ENCODE assay signal across 11 cellular contexts in genomic region chr3:119630562-119631329, GRCh38. TPM values are rescaled to one million over a fixed set of nuclear protein-coding genes. Genes with fewer than 3 reads are reported as not detected.
DNase-seq lines count a peak whose midpoint lies in the region; ATAC-seq and TF ChIP-seq lines count a peak whose summit lies in the region.
"Had no signal": no experiment of that assay in that cellular context is flagged by ENCODE, and none has a peak within 500 bp of the region (broad histone marks: within the 10 kb centered on the region; RNA-seq: fewer than 3 reads in every experiment).

No MANE protein-coding gene starts in this region.

- intact Hi-C loops in Right ventricle myocardium superior (cut with DNase I) (no loop called here), cardiac septum (cut with DNase I) (loop anchor here (10.0 kb wide), 1 partner anchor 56 kb away; the partner anchor contains the start of gene ADPRH), uterus (cut with DNase I; ENCODE audit: low total_unique reads) (no loop called here)

- no peak for DNase-seq in Right ventricle myocardium superior
- DNase-seq in cardiac septum (ENCODE audit: low spot score), result no peak
- DNase-seq in choroid plexus epithelial cell (ENCODE audit: low read depth), result peak; percentile 83
- DNase-seq in mesenchymal stem cell, result peak; percentile 71
- DNase-seq in uterus, result peak in 1 of 2 donors; percentile 53
- no peak for DNase-seq in stimulated activated CD4-positive, alpha-beta T cell treated with anti-CD3 and anti-CD28 coated beads, Interleukin-4, amount 100 ng/mL, for 1 hour
- DNase-seq in KBM-7, result no peak
- DNase-seq: activated naive CD8-positive, alpha-beta T cell treated with anti-CD3 and anti-CD28 coated beads, Interleukin-2, amount 10 ng/mL, durations not matched to agents 7 days and 5 days; NCI-H1930 had no signal

- H4K8ac ChIP-seq in mesenchymal stem cell (ENCODE audit: low read length), result no peak overlapping the region

- no peak overlapping the region for H2AFZ ChIP-seq in mesenchymal stem cell (ENCODE audit: low read depth, low read length)

- H3K4me3 ChIP-seq in choroid plexus epithelial cell (ENCODE audit: low read depth, low read length) (no peak overlapping the region), mesenchymal stem cell (ENCODE audit: insufficient read depth in 1 of 2, low read depth in 1 of 2, low read length in 2 of 2) (peak overlapping the region in 1 of 2 experiments; percentile 28), uterus (no peak overlapping the region)

- no peaks in the 10 kb centered on the region for H3K36me3 ChIP-seq in mesenchymal stem cell (ENCODE audit: control insufficient read depth in 1 of 2, insufficient read depth in 2 of 2, low read depth in 1 of 2, low read length in 2 of 2)
- H3K36me3 ChIP-seq in uterus, result no peaks in the 10 kb centered on the region

- no peak for TF ChIP-seq POLR2A in uterus (IDR thresholded peaks at IDR 0.05)

- H2AK5ac ChIP-seq in mesenchymal stem cell (ENCODE audit: low read length, severe bottlenecking), result no peak overlapping the region

- H4K91ac ChIP-seq in mesenchymal stem cell (ENCODE audit: low read length), result no peak overlapping the region

- H3K14ac ChIP-seq in mesenchymal stem cell (ENCODE audit: low read length in 2 of 2), result no peak overlapping the region

- peak overlapping the region in 1 of 2 experiments; percentile 0 for H2BK12ac ChIP-seq in mesenchymal stem cell (ENCODE audit: low read length in 2 of 2)

- H2BK120ac ChIP-seq in mesenchymal stem cell (ENCODE audit: low read depth, low read length), result no peak overlapping the region

- peak overlapping the region; percentile 80 for H3K9ac ChIP-seq in mesenchymal stem cell (ENCODE audit: low read length)

- ATAC-seq in Right ventricle myocardium superior (ENCODE audit: poor library complexity) (peak; percentile 30), GM18498 (IDR thresholded peaks at IDR 0.05; ENCODE audit: unreplicated experiment) (no peak)

- in situ Hi-C loops in KBM-7 (cut with MboI; ENCODE audit: low pct_unique_long_range_greater_than_20kb, low sequenced_read_pairs), result no loop called here

- H2BK5ac ChIP-seq in mesenchymal stem cell (ENCODE audit: low read depth, low read length, poor library complexity, severe bottlenecking), result no peak overlapping the region

- H3K9me3 ChIP-seq in mesenchymal stem cell (ENCODE audit: control insufficient read depth, low read length), result no peaks in the 10 kb centered on the region
- no peaks in the 10 kb centered on the region for H3K9me3 ChIP-seq in uterus

- no peak overlapping the region for H2BK15ac ChIP-seq in mesenchymal stem cell (ENCODE audit: low read depth, poor library complexity, severe bottlenecking)

- H3K79me1 ChIP-seq in mesenchymal stem cell (replicated peaks; ENCODE audit: low read length, poor library complexity, severe bottlenecking), result no peaks in the 10 kb centered on the region

- TF ChIP-seq CTCF in choroid plexus epithelial cell (conservative IDR thresholded peaks at IDR 0.05; ENCODE audit: low read depth, low read length) (no peak), uterus (IDR thresholded peaks at IDR 0.05) (no peak)

- H3K23ac ChIP-seq in mesenchymal stem cell (ENCODE audit: low read length in 2 of 2), result no peak overlapping the region

- H3K4me1 ChIP-seq in mesenchymal stem cell (ENCODE audit: control insufficient read depth, insufficient read depth, low read depth, low read length), result peaks cover 6% of the 10 kb centered on the region
- peaks cover 0 to 14% of the 10 kb centered on the region in 2 donors for H3K4me1 ChIP-seq in uterus

- no peak overlapping the region for H3K4ac ChIP-seq in mesenchymal stem cell (ENCODE audit: low read depth in 1 of 2, low read length in 2 of 2)

- H3K18ac ChIP-seq in mesenchymal stem cell (ENCODE audit: low read depth in 1 of 2, low read length in 2 of 2), result peak overlapping the region in 1 of 2 experiments; percentile 68

- WGBS in mesenchymal stem cell, result 93% methylated on average over 9 of the region's 10 CpGs

- H3K27ac ChIP-seq in mesenchymal stem cell (ENCODE audit: low read length, poor library complexity, severe bottlenecking) (no peak overlapping the region), uterus (peak overlapping the region; percentile 67 to 70)
- H3K27ac ChIP-seq: C4-2B had no signal

- H3K27me3 ChIP-seq in mesenchymal stem cell (ENCODE audit: control insufficient read depth in 1 of 2, insufficient read depth in 1 of 2, low read length in 2 of 2) (no peaks in the 10 kb centered on the region), uterus (no peaks in the 10 kb centered on the region)

- H3K4me2 ChIP-seq in mesenchymal stem cell (ENCODE audit: low read length, poor library complexity, severe bottlenecking), result no peak overlapping the region

RNA-seq across cellular contexts. Expression of gene POPDC2, which starts 29.6 kb away (rescaled TPM):
- 538 TPM for total RNA-seq in Right ventricle myocardium superior
- total RNA-seq in cardiac septum, result 702 TPM
- 0.40 TPM for polyA plus RNA-seq in mesenchymal stem cell (2013, experiment 1 of 2)
- polyA plus RNA-seq in mesenchymal stem cell (2013, experiment 2 of 2), result 0.45 TPM
- total RNA-seq in uterus, result 10 to 100 TPM in 1 of 4 donors, 1 to 10 TPM in 3; 4.9 to 35.3 (median 7.9) TPM

RNA-seq across cellular contexts. Expression of gene PLA1A, which starts 33.1 kb away (rescaled TPM):
- 1.6 TPM for total RNA-seq in Right ventricle myocardium superior
- 2.0 TPM for total RNA-seq in cardiac septum
- polyA plus RNA-seq in mesenchymal stem cell (2013, experiment 1 of 2), result 0.10 TPM
- 0.12 TPM for polyA plus RNA-seq in mesenchymal stem cell (2013, experiment 2 of 2)
- total RNA-seq in uterus, result 10 to 100 TPM in 3 of 4 donors, not detected in 1; 11.9 to 37.1 (median 16.5) TPM

RNA-seq across cellular contexts. Expression of gene COX17, which starts 46.5 kb away (rescaled TPM):
- total RNA-seq in Right ventricle myocardium superior (168 TPM), cardiac septum (130 TPM), uterus (10 to 100 TPM in 2 of 4 donors, 1 to 10 TPM in 2; 3.1 to 56.5 (median 23.1) TPM)
- 62.6 TPM for polyA plus RNA-seq in mesenchymal stem cell (2013, experiment 1 of 2)
- polyA plus RNA-seq in mesenchymal stem cell (2013, experiment 2 of 2), result 62.2 TPM

RNA-seq across cellular contexts. Expression of gene ADPRH, which starts 51.5 kb away (rescaled TPM):
- total RNA-seq in Right ventricle myocardium superior (12.2 TPM), cardiac septum (10.9 TPM), uterus (10 to 100 TPM in 2 of 4 donors, 1 to 10 TPM in 2; 2.6 to 14.7 (median 7.1) TPM)
- polyA plus RNA-seq in mesenchymal stem cell (2013, experiment 1 of 2), result 1.3 TPM
- polyA plus RNA-seq in mesenchymal stem cell (2013, experiment 2 of 2), result 1.5 TPM

Comparison
In these comparisons a context has a peak if more than half of its experiments do, and no peak if none do; other contexts are left out.
1. DNase-seq: peak in choroid plexus epithelial cell (single experiment) and mesenchymal stem cell (single experiment); none in Right ventricle myocardium superior (single experiment), cardiac septum (single experiment), stimulated activated CD4-positive, alpha-beta T cell treated with anti-CD3 and anti-CD28 coated beads, Interleukin-4, amount 100 ng/mL, for 1 hour (single experiment) and KBM-7 (single experiment).
2. RNA of gene POPDC2, which starts 29.6 kb away (total RNA-seq): 702 TPM in cardiac septum (single experiment) and 538 TPM in Right ventricle myocardium superior (single experiment); 4.9 to 35.3 TPM in uterus; every median in the first group is over 10 times any median in the second.